1 cellular context compared by ENCODE assay signal in the genomic region with DNA sequence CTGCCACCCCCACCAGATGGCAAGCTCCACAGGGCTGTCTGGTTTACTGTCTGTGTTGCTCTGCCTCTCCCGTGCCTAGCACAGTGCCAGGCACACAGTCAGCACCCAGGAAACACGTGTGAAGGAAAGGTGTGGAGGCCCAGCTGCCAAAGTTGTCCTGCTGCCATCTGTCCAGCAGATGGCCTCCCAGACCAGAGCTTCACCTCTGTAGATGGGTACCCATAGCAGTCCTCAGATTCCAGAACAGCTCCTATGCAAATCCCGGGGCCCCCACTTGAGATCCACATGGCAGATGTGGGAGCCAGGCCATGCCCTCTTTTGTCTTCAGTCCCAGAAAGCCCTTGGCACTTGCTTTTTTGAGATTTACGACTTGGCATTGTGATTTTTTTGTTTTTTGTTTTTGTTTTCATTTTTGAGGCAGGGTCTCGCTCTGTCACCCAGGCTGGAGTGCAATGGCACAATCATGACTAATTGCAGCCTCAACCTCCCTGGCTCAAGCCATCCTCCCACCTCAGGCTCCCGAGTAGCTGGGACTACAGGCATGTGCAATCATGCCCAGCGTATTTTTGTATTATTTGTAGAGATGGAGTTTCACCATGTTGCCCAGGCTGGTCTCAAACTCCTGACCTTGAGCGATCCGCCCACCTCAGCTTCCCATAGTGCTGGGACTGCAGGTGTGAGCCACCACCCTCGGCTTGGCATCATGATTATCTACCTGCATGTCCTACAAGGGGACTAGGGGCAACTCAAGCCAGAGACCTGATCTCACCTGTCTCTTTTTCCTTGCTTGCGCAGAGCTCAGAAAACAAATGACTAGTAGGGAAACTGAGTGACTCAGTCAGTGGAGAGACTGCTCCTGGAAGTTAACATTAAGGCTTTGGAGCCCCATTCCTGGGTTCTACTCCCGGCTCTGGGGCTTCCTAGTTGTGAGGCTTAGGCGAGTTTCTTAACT.
A peak's percentile ranks its signal among the peaks of the same experiment; 100 is the strongest.
TF ChIP-seq lines count a peak whose summit lies in the region.

No MANE protein-coding gene starts in this region.

TF ChIP-seq in WTC11, 78 proteins besides CTCF, POLR2A, EP300 and RAD21 (continued from another document):
- no peak for TF ChIP-seq ZNF317 (CRISPR knock-in tag; IDR thresholded peaks at IDR 0.05; ENCODE audit: borderline replicate concordance, low read depth)
- no peak for TF ChIP-seq NFYB (CRISPR knock-in tag; conservative IDR thresholded peaks at IDR 0.05; ENCODE audit: low read depth)
- 0 out of 2 replicates have a peak, but pooled peaks have one; percentile 22 for TF ChIP-seq ZNF232 (CRISPR knock-in tag; IDR thresholded peaks at IDR 0.05)
- no peak for TF ChIP-seq MXD4 (CRISPR knock-in tag; IDR thresholded peaks at IDR 0.05; ENCODE audit: borderline replicate concordance)
- no peak for TF ChIP-seq NR3C1 (CRISPR knock-in tag; conservative IDR thresholded peaks at IDR 0.05; ENCODE audit: low read depth)
- TF ChIP-seq SP1 (CRISPR knock-in tag; conservative IDR thresholded peaks at IDR 0.05): no peak
